ENCODE assay signal across 1 cellular context in genomic region chr2:179344970-179345369, GRCh38.
TF ChIP-seq lines count a peak whose summit lies in the region.

No MANE protein-coding gene starts in this region.

TF ChIP-seq in H1, 55 proteins besides CTCF, POLR2A, EP300 and RAD21 (continued from another document):
- TF ChIP-seq CHD7 (IDR thresholded peaks at IDR 0.05; ENCODE audit: insufficient replicate concordance, low read length) (no peak), TEAD4 (IDR thresholded peaks at IDR 0.05; ENCODE audit: low read depth, low read length) (no peak), CREB1 (IDR thresholded peaks at IDR 0.05) (no peak), NANOG (IDR thresholded peaks at IDR 0.05; ENCODE audit: insufficient read depth, low read depth, low read length, poor library complexity, severe bottlenecking) (no peak), SIX5 (IDR thresholded peaks at IDR 0.05; ENCODE audit: low read depth, low read length) (no peak), KDM1A (IDR thresholded peaks at IDR 0.05; ENCODE audit: borderline replicate concordance, low read length) (no peak), SIRT6 (IDR thresholded peaks at IDR 0.05; ENCODE audit: low read length) (no peak), RFX5 (IDR thresholded peaks at IDR 0.05; ENCODE audit: borderline replicate concordance, low read depth, low read length) (no peak), TBP (IDR thresholded peaks at IDR 0.05; ENCODE audit: low read depth, low read length) (no peak), PHF8 (conservative IDR thresholded peaks at IDR 0.05; ENCODE audit: low read depth, low read length) (no peak), GABPA (IDR thresholded peaks at IDR 0.05; ENCODE audit: borderline replicate concordance, insufficient read depth, low read length) (no peak), CBX8 (IDR thresholded peaks at IDR 0.05; ENCODE audit: borderline replicate concordance, low read depth, low read length) (no peak), TCF12 (IDR thresholded peaks at IDR 0.05; ENCODE audit: low read depth, low read length) (no peak)
TF ChIP-seq in H1: peak in this region for 0.
